17 cellular contexts compared by ENCODE assay signal in the genomic region with DNA sequence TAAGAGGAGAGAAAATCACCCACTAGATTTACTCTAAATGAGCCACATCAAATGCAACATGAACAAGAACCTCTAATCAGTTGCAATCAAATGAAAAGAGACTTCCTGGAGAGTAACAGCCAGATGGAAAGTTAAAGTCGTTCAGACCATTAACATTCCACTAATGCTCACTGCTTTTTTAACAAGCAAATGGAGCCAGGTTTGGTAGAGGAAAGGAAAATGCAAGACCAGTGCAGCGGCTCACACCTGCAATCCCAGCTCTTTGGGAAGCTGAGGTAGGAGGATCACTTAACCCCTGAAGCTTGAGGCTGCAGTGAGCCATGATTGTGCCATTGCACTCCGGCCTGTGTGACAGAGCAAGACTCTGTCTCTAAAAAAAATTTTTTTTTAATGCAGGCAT. TPM values are rescaled to one million over a fixed set of nuclear protein-coding genes. Genes with fewer than 3 reads are reported as not detected.
A peak's percentile ranks its signal among the peaks of the same experiment; 100 is the strongest.
DNase-seq lines count a peak whose midpoint lies in the region; TF ChIP-seq lines count a peak whose summit lies in the region.
"Had no signal": no experiment of that assay in that cellular context is flagged by ENCODE, and none has a peak within 500 bp of the region (broad histone marks: within the 10 kb centered on the region; RNA-seq: fewer than 3 reads in every experiment).

No MANE protein-coding gene starts in this region.

- H3K27me3 Mint-ChIP-seq in dendritic cell treated with granulocyte-macrophage colony-stimulating factor and Interleukin-4, amounts not matched to agents 40 ng/mL and 50 ng/mL, for 4 days, result peaks cover 2% of the 10 kb centered on the region
- H3K27me3 Mint-ChIP-seq in activated T-cell treated with anti-CD3 and anti-CD28 coated beads, Interleukin-2, amount 50 U/mL, for 24 hours, result peaks cover 4% of the 10 kb centered on the region

- H3F3A ChIP-seq in SK-N-SH (replicated peaks; ENCODE audit: insufficient read depth), result peaks cover 7% of the 10 kb centered on the region

- DNase-seq in DMS79 (lab: John Stamatoyannopoulos, UW) (peak; percentile 28), mesendoderm (peak; percentile 71), SK-N-SH (no peak), islet precursor cell (no peak)
- DNase-seq in activated T-cell treated with anti-CD3 and anti-CD28 coated beads, Interleukin-2, amount 50 U/mL, for 24 hours, result no peak
- DNase-seq: C1 segment of cervical spinal cord, MM.1S, NCI-H1105, NCI-H1694, NCI-H510A, NCI-H748 treated with DMSO at 0.1 percent for 48 hours, PC-3, RPMI8226, SIG-M5, T-helper 1 cell had no signal

- CTCF ChIA-PET in SK-N-SH (lab: Yijun Ruan, JAX), result interaction anchor here (1.4 to 3.3 kb wide), 2 partner anchors 13 to 26 kb away, joined by 4 to 26 read pairs; no protein-coding TSS in a partner anchor

- no peak overlapping the region for H3K4me2 ChIP-seq in mesendoderm (ENCODE audit: low read length)
- H3K4me2 ChIP-seq in SK-N-SH, result no peak overlapping the region

- no peak overlapping the region for H3K23ac ChIP-seq in mesendoderm (ENCODE audit: low read length)

- no peaks in the 10 kb centered on the region for H3K36me3 ChIP-seq in HUES48 (ENCODE audit: control insufficient read depth, insufficient read depth, low read length)
- H3K36me3 ChIP-seq in mesendoderm (ENCODE audit: control insufficient read depth, insufficient read depth, low read length), result no peaks in the 10 kb centered on the region
- no peaks in the 10 kb centered on the region for H3K36me3 ChIP-seq in SK-N-SH (replicated peaks in 1 of 2; ENCODE audit: control insufficient read depth in 1 of 2, insufficient read depth in 2 of 2, low read length in 1 of 2)

- no peak overlapping the region for H3K4ac ChIP-seq in mesendoderm (ENCODE audit: low read depth, low read length)

- WGBS in mesendoderm (ENCODE audit: extremely low coverage, insufficient coverage, low lambda C conversion rate), result no CpG with 5 or more reads among the region's 3 CpGs
- WGBS in SK-N-SH (ENCODE audit: low lambda C conversion rate), result 54% methylated on average over 3 of the region's 3 CpGs

- H4K20me1 ChIP-seq in SK-N-SH (ENCODE audit: insufficient read depth), result no peaks in the 10 kb centered on the region

- no peak overlapping the region for H3K18ac ChIP-seq in mesendoderm (ENCODE audit: low read length)

- no peak for TF ChIP-seq RAD21 in SK-N-SH (IDR thresholded peaks at IDR 0.05; ENCODE audit: low read length)

- no peak for TF ChIP-seq CTCF in SK-N-SH (IDR thresholded peaks at IDR 0.05)

- H3K4me1 Mint-ChIP-seq in dendritic cell treated with granulocyte-macrophage colony-stimulating factor and Interleukin-4, amounts not matched to agents 40 ng/mL and 50 ng/mL, for 4 days (ENCODE audit: low read depth), result peaks cover 71% of the 10 kb centered on the region
- H3K4me1 Mint-ChIP-seq in activated T-cell treated with anti-CD3 and anti-CD28 coated beads, Interleukin-2, amount 50 U/mL, for 24 hours (ENCODE audit: low read depth), result peaks cover 7% of the 10 kb centered on the region

- H3K9me2 ChIP-seq in SK-N-SH, result no peaks in the 10 kb centered on the region

- no peak overlapping the region for H3K56ac ChIP-seq in mesendoderm (ENCODE audit: low read length)

- H3K9ac ChIP-seq in HUES48 (ENCODE audit: low read depth, low read length) (no peak overlapping the region), mesendoderm (ENCODE audit: low read length) (no peak overlapping the region), SK-N-SH (no peak overlapping the region)

- no peak overlapping the region for H4K5ac ChIP-seq in mesendoderm (ENCODE audit: low read length)

- POLR2A ChIA-PET in SK-N-SH (lab: Yijun Ruan, JAX), result no interaction called here

- no peak overlapping the region for H3K4me3 ChIP-seq in HUES48 (ENCODE audit: low read depth, low read length)
- no peak overlapping the region for H3K4me3 ChIP-seq in mesendoderm (ENCODE audit: low read length)
- H3K4me3 ChIP-seq in SK-N-SH (ENCODE audit: low read depth in 2 of 2, low read length in 1 of 2), result no peak overlapping the region

- no peaks in the 10 kb centered on the region for H3K79me1 ChIP-seq in mesendoderm (ENCODE audit: low read length)

- H3K27ac Mint-ChIP-seq in dendritic cell treated with granulocyte-macrophage colony-stimulating factor and Interleukin-4, amounts not matched to agents 40 ng/mL and 50 ng/mL, for 4 days, result peak overlapping the region; percentile 74
- no peak overlapping the region for H3K27ac Mint-ChIP-seq in activated T-cell treated with anti-CD3 and anti-CD28 coated beads, Interleukin-2, amount 50 U/mL, for 24 hours

- H3K4me1 ChIP-seq in HUES48 (ENCODE audit: control insufficient read depth, insufficient read depth, low read length) (peaks cover 25% of the 10 kb centered on the region), mesendoderm (ENCODE audit: control insufficient read depth, low read depth, low read length) (no peaks in the 10 kb centered on the region), SK-N-SH (ENCODE audit: control insufficient read depth in 1 of 2, insufficient read depth in 2 of 2, low read depth in 1 of 2, low read length in 1 of 2) (peaks cover 0 to 4% of the 10 kb centered on the region in 2 experiments; a peak in 2 of 4 replicates)

- no peak overlapping the region for H2BK15ac ChIP-seq in mesendoderm (replicated peaks; ENCODE audit: low read depth)

- no peaks in the 10 kb centered on the region for H3K9me3 Mint-ChIP-seq in dendritic cell treated with granulocyte-macrophage colony-stimulating factor and Interleukin-4, amounts not matched to agents 40 ng/mL and 50 ng/mL, for 4 days
- no peaks in the 10 kb centered on the region for H3K9me3 Mint-ChIP-seq in activated T-cell treated with anti-CD3 and anti-CD28 coated beads, Interleukin-2, amount 50 U/mL, for 24 hours

- no peak overlapping the region for H2AK5ac ChIP-seq in mesendoderm (ENCODE audit: low read length)

- no peak overlapping the region for H2BK5ac ChIP-seq in mesendoderm (ENCODE audit: low read length)

- H3K27me3 ChIP-seq in HUES48 (ENCODE audit: control insufficient read depth, insufficient read depth, low read length) (peaks cover 9% of the 10 kb centered on the region; the same call in 1 of the 2 replicates), mesendoderm (ENCODE audit: insufficient read depth, low read length, poor library complexity) (no peaks in the 10 kb centered on the region), SK-N-SH (ENCODE audit: insufficient read depth) (peaks cover 12% of the 10 kb centered on the region)

- H3K4me3 Mint-ChIP-seq in dendritic cell treated with granulocyte-macrophage colony-stimulating factor and Interleukin-4, amounts not matched to agents 40 ng/mL and 50 ng/mL, for 4 days, result no peak overlapping the region
- H3K4me3 Mint-ChIP-seq in activated T-cell treated with anti-CD3 and anti-CD28 coated beads, Interleukin-2, amount 50 U/mL, for 24 hours, result no peak overlapping the region

- no peaks in the 10 kb centered on the region for H3K79me2 ChIP-seq in mesendoderm (ENCODE audit: control insufficient read depth, insufficient read depth, low read length)
- no peaks in the 10 kb centered on the region for H3K79me2 ChIP-seq in SK-N-SH (ENCODE audit: insufficient read depth)

- intact Hi-C loops in dendritic cell treated with granulocyte-macrophage colony-stimulating factor and Interleukin-4, amounts not matched to agents 40 ng/mL and 50 ng/mL, for 4 days (cut with micrococcal nuclease), result loop anchor here (5.0 kb wide), 1 partner anchor 37 kb away; no protein-coding TSS in a partner anchor

- peak overlapping the region; percentile 29 for H3K27ac ChIP-seq in HUES48 (ENCODE audit: low read depth, low read length)
- H3K27ac ChIP-seq in mesendoderm (ENCODE audit: low read depth, low read length), result no peak overlapping the region
- H3K27ac ChIP-seq in SK-N-SH (ENCODE audit: low read depth in 2 of 2, low read length in 1 of 2), result no peak overlapping the region

- H2AFZ ChIP-seq in SK-N-SH (ENCODE audit: low read depth), result no peak overlapping the region

- H3K9me3 ChIP-seq in HUES48 (ENCODE audit: control insufficient read depth, insufficient read depth, low read length) (no peaks in the 10 kb centered on the region), SK-N-SH (no peaks in the 10 kb centered on the region)

- no peak overlapping the region for H4K8ac ChIP-seq in mesendoderm (ENCODE audit: low read depth, low read length)

- H3K36me3 Mint-ChIP-seq in dendritic cell treated with granulocyte-macrophage colony-stimulating factor and Interleukin-4, amounts not matched to agents 40 ng/mL and 50 ng/mL, for 4 days (ENCODE audit: low read depth), result no peaks in the 10 kb centered on the region
- no peaks in the 10 kb centered on the region for H3K36me3 Mint-ChIP-seq in activated T-cell treated with anti-CD3 and anti-CD28 coated beads, Interleukin-2, amount 50 U/mL, for 24 hours (ENCODE audit: low read depth)

- H2BK120ac ChIP-seq in mesendoderm (ENCODE audit: low read depth, low read length), result no peak overlapping the region

- TF ChIP-seq EP300 in SK-N-SH (IDR thresholded peaks at IDR 0.05; ENCODE audit: borderline replicate concordance in 1 of 2, low read depth in 1 of 2, low read length in 1 of 2), result no peak

TF ChIP-seq in SK-N-SH, 30 proteins besides CTCF, POLR2A, EP300 and RAD21 (continues in another document):
- TF ChIP-seq YY1 (IDR thresholded peaks at IDR 0.05; ENCODE audit: low read depth), result no peak
- TF ChIP-seq, protein P1, sequence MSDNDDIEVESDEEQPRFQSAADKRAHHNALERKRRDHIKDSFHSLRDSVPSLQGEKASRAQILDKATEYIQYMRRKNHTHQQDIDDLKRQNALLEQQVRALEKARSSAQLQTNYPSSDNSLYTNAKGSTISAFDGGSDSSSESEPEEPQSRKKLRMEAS (IDR thresholded peaks at IDR 0.05; ENCODE audit: low read depth), result no peak
- TF ChIP-seq MEF2A (IDR thresholded peaks at IDR 0.05; ENCODE audit: borderline replicate concordance, low read depth), result no peak
- TF ChIP-seq, protein P2, sequence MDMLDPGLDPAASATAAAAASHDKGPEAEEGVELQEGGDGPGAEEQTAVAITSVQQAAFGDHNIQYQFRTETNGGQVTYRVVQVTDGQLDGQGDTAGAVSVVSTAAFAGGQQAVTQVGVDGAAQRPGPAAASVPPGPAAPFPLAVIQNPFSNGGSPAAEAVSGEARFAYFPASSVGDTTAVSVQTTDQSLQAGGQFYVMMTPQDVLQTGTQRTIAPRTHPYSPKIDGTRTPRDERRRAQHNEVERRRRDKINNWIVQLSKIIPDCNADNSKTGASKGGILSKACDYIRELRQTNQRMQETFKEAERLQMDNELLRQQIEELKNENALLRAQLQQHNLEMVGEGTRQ (IDR thresholded peaks at IDR 0.05; ENCODE audit: borderline replicate concordance, low read depth, low read length), result no peak
- no peak for TF ChIP-seq RXRA (IDR thresholded peaks at IDR 0.05; ENCODE audit: borderline replicate concordance, low read depth)
- TF ChIP-seq JUND (IDR thresholded peaks at IDR 0.05), result no peak

RNA-seq across cellular contexts. Expression of a gene that starts 48.5 kb away (rescaled TPM):
- polyA plus RNA-seq in mesendoderm (2013, experiment 1 of 2), result 0.66 TPM
- 0.77 TPM for polyA plus RNA-seq in mesendoderm (2013, experiment 2 of 2)
- polyA plus RNA-seq in SK-N-SH (2012; rRNA removed), result 0.10 and 0.18 TPM in 2 replicates
- polyA plus RNA-seq in SK-N-SH (2012; cell fraction: cytosol; rRNA removed), result 0.12 TPM in 2 replicates
- polyA plus RNA-seq in SK-N-SH (2012; cell fraction: nucleus; rRNA removed), result 0.54 and 0.70 TPM in 2 replicates

Comparison
In these comparisons a context has a peak if more than half of its experiments do, and no peak if none do; other contexts are left out.
1. DNase-seq: peak in DMS79 (single experiment) and mesendoderm (single experiment); none in SK-N-SH (single experiment), activated T-cell treated with anti-CD3 and anti-CD28 coated beads, Interleukin-2, amount 50 U/mL, for 24 hours (single experiment) and islet precursor cell (single experiment).